In the genomic region with DNA sequence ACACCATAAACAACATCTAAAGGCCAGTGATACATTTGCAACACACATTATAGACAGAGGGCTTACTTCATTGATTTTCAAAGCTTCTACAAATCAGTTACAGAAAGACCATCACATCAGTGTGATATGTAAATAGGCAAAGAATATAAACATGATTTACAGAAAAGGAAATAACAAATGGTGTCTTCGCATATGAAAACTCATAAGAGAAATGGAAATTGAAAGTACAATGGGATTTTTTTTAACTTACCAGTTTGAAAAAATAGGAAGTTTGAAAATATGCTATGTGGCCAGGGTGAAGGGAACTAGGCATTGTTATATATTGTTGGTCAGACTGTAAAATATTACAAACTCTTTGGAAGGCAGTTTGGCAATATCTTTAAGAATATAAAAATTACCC, we compare ENCODE assay signal across 12 cellular contexts. TPM values are rescaled to one million over a fixed set of nuclear protein-coding genes. Genes with fewer than 3 reads are reported as not detected.
DNase-seq lines count a peak whose midpoint lies in the region; ATAC-seq and TF ChIP-seq lines count a peak whose summit lies in the region.
"Had no signal": no experiment of that assay in that cellular context is flagged by ENCODE, and none has a peak within 500 bp of the region (broad histone marks: within the 10 kb centered on the region; RNA-seq: fewer than 3 reads in every experiment).

No MANE protein-coding gene starts in this region.

- in situ Hi-C loops in transverse colon (cut with MboI; ENCODE audit: low pct_ligation_motif_present in 1 of 4, low pct_unique_long_range_greater_than_20kb in 1 of 4, low sequenced_read_pairs in 3 of 4): no loop called here

- H3K4me1 ChIP-seq in transverse colon (no peaks in the 10 kb centered on the region), lower lobe of right lung (no peaks in the 10 kb centered on the region)

- TF ChIP-seq CTCF in GM06990 (IDR thresholded peaks at IDR 0.05; ENCODE audit: insufficient read depth, low read length, poor library complexity, severe bottlenecking) (no peak), transverse colon (IDR thresholded peaks at IDR 0.05) (no peak), lower lobe of right lung (IDR thresholded peaks at IDR 0.05) (no peak)

- no peak for TF ChIP-seq POLR2A in transverse colon (IDR thresholded peaks at IDR 0.05)

- no peak overlapping the region for H3K27ac ChIP-seq in transverse colon
- H3K27ac ChIP-seq in lower lobe of right lung: no peak overlapping the region

- peak; percentile 62 for ATAC-seq in GM18867 (IDR thresholded peaks at IDR 0.05; ENCODE audit: unreplicated experiment)
- ATAC-seq in HG02623 (IDR thresholded peaks at IDR 0.05; ENCODE audit: unreplicated experiment): peak; percentile 66
- ATAC-seq in lower lobe of right lung: no peak
- ATAC-seq: CD8-positive, alpha-beta T cell had no signal

- no peaks in the 10 kb centered on the region for H3K9me3 ChIP-seq in transverse colon
- no peaks in the 10 kb centered on the region for H3K9me3 ChIP-seq in lower lobe of right lung

- H3K4me3 ChIP-seq in GM06990 (replicated peaks; ENCODE audit: low read depth, low read length): no peak overlapping the region
- no peak overlapping the region for H3K4me3 ChIP-seq in transverse colon
- no peak overlapping the region for H3K4me3 ChIP-seq in lower lobe of right lung

- H3K36me3 ChIP-seq in GM06990 (ENCODE audit: control insufficient read depth, insufficient read depth, low read length): peaks cover 10% of the 10 kb centered on the region
- peaks cover 0 to 92% (median 33%) of the 10 kb centered on the region in 4 donors for H3K36me3 ChIP-seq in transverse colon
- H3K36me3 ChIP-seq in lower lobe of right lung: peaks cover 100% of the 10 kb centered on the region

- TF ChIP-seq EP300 in transverse colon (IDR thresholded peaks at IDR 0.05; ENCODE audit: low read depth): no peak

- 66 to 79% methylated on average over 1 of the region's 1 CpG for WGBS in transverse colon (ENCODE audit: low coverage in 1 of 2), 2 donors

- intact Hi-C loops in transverse colon (cut with DNase I; ENCODE audit: low total_unique reads) (no loop called here), lower lobe of right lung (cut with DNase I) (no loop called here)

- H3K27me3 ChIP-seq in GM06990 (replicated peaks; ENCODE audit: control insufficient read depth, insufficient read depth, low read length): no peaks in the 10 kb centered on the region
- no peaks in the 10 kb centered on the region for H3K27me3 ChIP-seq in transverse colon
- H3K27me3 ChIP-seq in lower lobe of right lung (ENCODE audit: low read depth): no peaks in the 10 kb centered on the region

- DNase-seq in GM06990 (ENCODE audit: extremely low read depth, insufficient read length) (peak; percentile 18), NOMO-1 (lab: John Stamatoyannopoulos, UW; ENCODE audit: unreplicated experiment in 2 of 2) (peak; percentile 43 to 82), cerebellum (ENCODE audit: low spot score) (no peak), NCI-H187 treated with DMSO at 0.1 percent for 48 hours (lab: John Stamatoyannopoulos, UW) (no peak), transverse colon (no peak), lower lobe of right lung (no peak)
- DNase-seq: CD8-positive, alpha-beta T cell; H7; NCI-H446 treated with DMSO at 0.1 percent for 48 hours; Right ventricle myocardium superior had no signal

RNA-seq across cellular contexts. Expression of a gene that starts 27.3 kb away (rescaled TPM):
- total RNA-seq in cerebellum (24.5 TPM), transverse colon (10 to 100 TPM; 20.5 to 51.7 (median 31.8) TPM), lower lobe of right lung (58.8 TPM)

RNA-seq across cellular contexts. Expression of a gene that starts 47.2 kb away (rescaled TPM):
- total RNA-seq in cerebellum (46.6 TPM), transverse colon (10 to 100 TPM; 26.2 to 44.4 (median 35.5) TPM), lower lobe of right lung (52.1 TPM)

Comparison
In these comparisons a context has a peak if more than half of its experiments do, and no peak if none do; other contexts are left out.
1. DNase-seq: peak in GM06990 (single experiment) and NOMO-1 (2 of 2); none in cerebellum (single experiment), NCI-H187 treated with DMSO at 0.1 percent for 48 hours (single experiment), transverse colon (single experiment) and lower lobe of right lung (single experiment).
2. ATAC-seq: peak in GM18867 (single experiment) and HG02623 (single experiment); none in lower lobe of right lung (0 of 2).